Comparison of ENCODE assay signal across 8 cellular contexts in the genomic region with DNA sequence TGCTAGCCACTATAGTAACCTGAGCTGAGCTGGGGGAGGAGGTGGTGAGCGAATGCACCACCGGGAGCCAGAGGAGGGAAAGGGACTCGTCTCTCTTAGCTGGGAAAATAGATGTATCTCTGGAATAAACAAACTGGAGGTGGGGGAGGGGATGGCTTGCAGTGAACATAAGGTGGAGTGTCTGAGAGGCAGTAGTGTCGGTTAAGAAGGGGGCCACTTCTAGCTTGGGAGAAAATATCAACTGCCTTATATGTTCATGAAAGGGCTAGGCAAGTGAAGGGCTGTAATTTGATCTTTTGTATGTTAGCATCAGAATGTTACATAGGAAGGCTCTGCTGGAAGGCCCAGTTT. TPM values are rescaled to one million over a fixed set of nuclear protein-coding genes. Genes with fewer than 3 reads are reported as not detected.
DNase-seq lines count a peak whose midpoint lies in the region; ATAC-seq and TF ChIP-seq lines count a peak whose summit lies in the region.

No MANE protein-coding gene starts in this region.

- TF ChIP-seq CTCF in psoas muscle (IDR thresholded peaks at IDR 0.05) = no peak

- H3K4me1 ChIP-seq in psoas muscle = peaks cover 41% of the 10 kb centered on the region

- H3K9me3 ChIP-seq in psoas muscle = no peaks in the 10 kb centered on the region

- peak overlapping the region; percentile 78 for H3K4me3 ChIP-seq in psoas muscle

- ATAC-seq in psoas muscle (peak in 3 of 4 donors; percentile 34 to 46 (median 40)), HG02973 (IDR thresholded peaks at IDR 0.05; ENCODE audit: unreplicated experiment) (no peak), GM18907 (IDR thresholded peaks at IDR 0.05; ENCODE audit: unreplicated experiment) (no peak)

- intact Hi-C loops in psoas muscle (cut with DNase I) = loop anchor here (5.0 to 10.0 kb wide), 6 partner anchors 59 to 702 kb away; no protein-coding TSS in a partner anchor

- no peaks in the 10 kb centered on the region for H3K27me3 ChIP-seq in psoas muscle (ENCODE audit: insufficient read depth in 3 of 3, low read length in 2 of 3)

- H3K36me3 ChIP-seq in psoas muscle (ENCODE audit: insufficient read depth in 1 of 2, low read depth in 1 of 2) = no peaks in the 10 kb centered on the region

- DNase-seq in ELF-1 (ENCODE audit: low read depth, low spot score) = peak; percentile 82
- DNase-seq in NCI-H2171 (lab: John Stamatoyannopoulos, UW) = peak; percentile 87
- peak; percentile 57 for DNase-seq in ecto neural progenitor cell (ENCODE audit: low spot score)
- DNase-seq in psoas muscle = peak in 1 of 2 donors; percentile 14
- DNase-seq in T-helper 1 cell = no peak
- DNase-seq in dedifferentiated amniotic fluid mesenchymal stem cell (ENCODE audit: extremely low spot score) = no peak

- WGBS in psoas muscle, 3 donors = 16 to 19% (median 18%) methylated on average over 4 of the region's 4 CpGs

- peak overlapping the region; percentile 95 for H3K27ac ChIP-seq in psoas muscle

RNA-seq across cellular contexts. Expression of gene SETBP1, which starts 2.2 kb away (rescaled TPM):
- 10 to 100 TPM; 10.5 to 21.0 (median 20.2) TPM for total RNA-seq in psoas muscle
- polyA plus RNA-seq in psoas muscle = 1 to 10 TPM in 2 of 3 donors, under 1 TPM in 1; 0.61 to 4.8 (median 2.5) TPM

Comparison
In these comparisons a context has a peak if more than half of its experiments do, and no peak if none do; other contexts are left out.
1. DNase-seq: peak in ELF-1 (single experiment), NCI-H2171 (single experiment) and ecto neural progenitor cell (single experiment); none in T-helper 1 cell (0 of 5) and dedifferentiated amniotic fluid mesenchymal stem cell (single experiment).
2. ATAC-seq: peak in psoas muscle (3 of 4); none in HG02973 (single experiment) and GM18907 (single experiment).